1 cellular context compared by ENCODE assay signal in genomic region chr22:29300807-29301601, GRCh38.
TF ChIP-seq lines count a peak whose summit lies in the region.

No MANE protein-coding gene starts in this region.

TF ChIP-seq in SK-N-SH treated with all-trans-retinoic acid at 6 μM for 48 hours, 23 proteins besides CTCF, POLR2A, EP300 and RAD21 (continued from another document):
- TF ChIP-seq TSHZ2 (CRISPR knock-in tag; IDR thresholded peaks at IDR 0.05): no peak
- TF ChIP-seq PPARA (CRISPR knock-in tag; IDR thresholded peaks at IDR 0.05; ENCODE audit: borderline replicate concordance): no peak
- TF ChIP-seq TCF4 (CRISPR knock-in tag; IDR thresholded peaks at IDR 0.05; ENCODE audit: borderline replicate concordance): no peak
- TF ChIP-seq ISL1 (CRISPR knock-in tag; IDR thresholded peaks at IDR 0.05): no peak
